9 cellular contexts compared by ENCODE assay signal in the genomic region with DNA sequence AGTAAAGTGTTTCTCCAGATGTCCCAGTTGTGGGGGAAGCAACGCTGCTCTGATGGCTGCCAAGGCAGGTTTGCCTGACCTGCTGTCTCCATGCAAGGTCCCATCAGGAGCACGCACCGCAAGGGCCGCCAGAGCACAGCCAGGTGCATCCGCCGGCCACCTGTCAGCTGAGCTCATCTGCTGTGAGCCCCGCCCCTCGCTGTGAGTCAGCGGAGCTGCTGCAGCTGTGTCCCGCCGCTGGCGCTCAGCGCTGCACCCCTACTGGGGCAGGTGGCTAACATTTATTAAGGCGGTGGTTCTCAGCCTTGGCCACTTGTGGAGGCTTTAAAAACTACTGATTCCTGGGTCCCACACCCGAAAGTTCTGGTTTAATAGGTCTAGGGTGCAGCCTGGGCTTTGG.
DNase-seq lines count a peak whose midpoint lies in the region; ATAC-seq, FAIRE-seq and TF ChIP-seq lines count a peak whose summit lies in the region.
"Had no signal": no experiment of that assay in that cellular context is flagged by ENCODE, and none has a peak within 500 bp of the region (broad histone marks: within the 10 kb centered on the region; RNA-seq: fewer than 3 reads in every experiment).

No MANE protein-coding gene starts in this region.

- H3K4me3 ChIP-seq in HUES48 (ENCODE audit: low read depth, low read length) (no peak overlapping the region), bronchial epithelial cell (ENCODE audit: low read depth, low read length) (no peak overlapping the region), pancreas (no peak overlapping the region)
- H3K4me3 ChIP-seq: lung, SJSA1 had no signal

- intact Hi-C loops in pancreas (cut with DNase I) = no loop called here

- H3K27me3 ChIP-seq in HUES48 (ENCODE audit: control insufficient read depth, insufficient read depth, low read length) (no peaks in the 10 kb centered on the region), bronchial epithelial cell (ENCODE audit: control insufficient read depth, insufficient read depth, low read length) (peaks cover 2% of the 10 kb centered on the region), pancreas (no peaks in the 10 kb centered on the region)
- H3K27me3 ChIP-seq: SJSA1 had no signal

- 9 to 21% methylated on average over 15 of the region's 15 CpGs for WGBS in pancreas, 2 donors

- no peak for FAIRE-seq in bronchial epithelial cell (lab: Jason Lieb, UNC)
- no peak for FAIRE-seq in pancreas (lab: Jason Lieb, UNC)

- H3K27ac ChIP-seq in HUES48 (ENCODE audit: low read depth, low read length) (peak overlapping the region; percentile 46), pancreas (no peak overlapping the region)
- H3K27ac ChIP-seq: SJSA1 had no signal

- H3K9ac ChIP-seq in HUES48 (ENCODE audit: low read depth, low read length) = no peak overlapping the region

- H3K9me3 ChIP-seq in HUES48 (ENCODE audit: control insufficient read depth, insufficient read depth, low read length) = no peaks in the 10 kb centered on the region
- no peaks in the 10 kb centered on the region for H3K9me3 ChIP-seq in pancreas
- H3K9me3 ChIP-seq: SJSA1 had no signal

- H3K4me1 ChIP-seq in HUES48 (ENCODE audit: control insufficient read depth, insufficient read depth, low read length) (peaks cover 55% of the 10 kb centered on the region), pancreas (no peaks in the 10 kb centered on the region)

- H3K36me3 ChIP-seq in HUES48 (ENCODE audit: control insufficient read depth, insufficient read depth, low read length) (peaks cover 15% of the 10 kb centered on the region), bronchial epithelial cell (ENCODE audit: control insufficient read depth, insufficient read depth, low read length) (no peaks in the 10 kb centered on the region), pancreas (no peaks in the 10 kb centered on the region)
- H3K36me3 ChIP-seq: SJSA1 had no signal

- TF ChIP-seq CTCF in bronchial epithelial cell (IDR thresholded peaks at IDR 0.05; ENCODE audit: insufficient read depth, low read length, severe bottlenecking) = no peak
- no peak for TF ChIP-seq CTCF in pancreas (IDR thresholded peaks at IDR 0.05)

- DNase-seq in T-helper 1 cell (peak in 4 of 5 donors; percentile 13 to 32 (median 25)), bronchial epithelial cell (ENCODE audit: low read depth) (peak; percentile 68), pancreas (peak; percentile 50 to 88 (median 86)), medulla oblongata (ENCODE audit: extremely low spot score) (no peak)

- peak; percentile 77 for ATAC-seq in GM19452 (IDR thresholded peaks at IDR 0.05; ENCODE audit: unreplicated experiment)
- peak; percentile 97 to 99 (median 98) for ATAC-seq in pancreas
- no peak for ATAC-seq in HG03378 (IDR thresholded peaks at IDR 0.05; ENCODE audit: unreplicated experiment)
